19 cellular contexts compared by ENCODE assay signal in genomic region chr3:164452707-164453106, GRCh38.
DNase-seq lines count a peak whose midpoint lies in the region; ATAC-seq and TF ChIP-seq lines count a peak whose summit lies in the region.
"Had no signal": no experiment of that assay in that cellular context is flagged by ENCODE, and none has a peak within 500 bp of the region (broad histone marks: within the 10 kb centered on the region; RNA-seq: fewer than 3 reads in every experiment).

No MANE protein-coding gene starts in this region.

- no peak for ATAC-seq in GM19463 (IDR thresholded peaks at IDR 0.05; ENCODE audit: unreplicated experiment)
- ATAC-seq: K562 had no signal

- no peak overlapping the region for H3K9ac ChIP-seq in GM23248

- H3K36me3 ChIP-seq in ACC112 (ENCODE audit: insufficient read depth, low read length) (no peaks in the 10 kb centered on the region), GM23248 (ENCODE audit: low read depth) (no peaks in the 10 kb centered on the region)

- H3K4me3 ChIP-seq in ACC112 (ENCODE audit: low read depth, low read length) = peak overlapping the region; percentile 47; the same call in 1 of the 2 replicates
- H3K4me3 ChIP-seq in GM23248 = peak overlapping the region; percentile 44
- no peak overlapping the region for H3K4me3 ChIP-seq in choroid plexus epithelial cell (ENCODE audit: low read depth, low read length)
- H3K4me3 ChIP-seq: K562 had no signal

- H3K4me1 ChIP-seq in ACC112 (ENCODE audit: control insufficient read depth, insufficient read depth, low read length, unreplicated experiment) (peaks cover 16% of the 10 kb centered on the region), GM23248 (ENCODE audit: insufficient read depth) (peaks cover 8% of the 10 kb centered on the region; the same call in 1 of the 2 replicates)

- H3K79me2 ChIP-seq in ACC112 (ENCODE audit: control insufficient read depth, insufficient read depth, low read length, unreplicated experiment) (no peaks in the 10 kb centered on the region), GM23248 (ENCODE audit: insufficient read depth) (no peaks in the 10 kb centered on the region)

- DNase-seq in GM23248 (peak; percentile 64), choroid plexus epithelial cell (ENCODE audit: low read depth) (peak; percentile 10), renal cortical epithelial cell (ENCODE audit: low read depth) (peak; percentile 14), GM13977 (ENCODE audit: low spot score) (no peak), NCI-H2029 treated with DMSO at 0.1 percent for 48 hours (lab: John Stamatoyannopoulos, UW) (no peak), KBM-7 (no peak)
- DNase-seq: 8988T; C1 segment of cervical spinal cord; H9; NCI-H1417 treated with DMSO at 0.1 percent for 48 hours; NCI-H1930; NCI-H2171; NCI-H446; NK-92 treated with Interleukin-12 subunit alpha and Interleukin-12 subunit beta, amount 100 ng/mL, for 24 hours; SHP77 treated with DMSO at 0.1 percent for 48 hours had no signal

- peak overlapping the region; percentile 34 for H3K4me2 ChIP-seq in GM23248 (ENCODE audit: unreplicated experiment)

- in situ Hi-C loops in GM23248 (cut with MboI) = no loop called here
- in situ Hi-C loops in GM13977 (cut with MboI; ENCODE audit: low pct_unique_long_range_greater_than_20kb, low sequenced_read_pairs, unreplicated experiment) = no loop called here
- in situ Hi-C loops in KBM-7 (cut with MboI; ENCODE audit: low pct_unique_long_range_greater_than_20kb, low sequenced_read_pairs) = no loop called here

- no peaks in the 10 kb centered on the region for H3K27me3 ChIP-seq in ACC112 (ENCODE audit: insufficient read depth, low read length)
- no peaks in the 10 kb centered on the region for H3K27me3 ChIP-seq in GM23248 (replicated peaks; ENCODE audit: insufficient read depth)

- H4K20me1 ChIP-seq in GM23248 (ENCODE audit: insufficient read depth) = no peaks in the 10 kb centered on the region

- no peaks in the 10 kb centered on the region for H3K9me3 ChIP-seq in GM23248 (ENCODE audit: low read depth)

- no peaks in the 10 kb centered on the region for H3K9me2 ChIP-seq in GM23248 (ENCODE audit: insufficient read depth)

- no peak overlapping the region for H2AFZ ChIP-seq in ACC112 (ENCODE audit: low read length, unreplicated experiment)
- H2AFZ ChIP-seq in GM23248 = no peak overlapping the region

- no peak for TF ChIP-seq CTCF in choroid plexus epithelial cell (conservative IDR thresholded peaks at IDR 0.05; ENCODE audit: low read depth, low read length)
- TF ChIP-seq CTCF in GM13977 (IDR thresholded peaks at IDR 0.05; ENCODE audit: extremely low read depth, insufficient read depth, missing control alignments) = no peak

- H3K27ac ChIP-seq in ACC112 (ENCODE audit: low read depth, low read length) (no peak overlapping the region), GM23248 (peak overlapping the region; percentile 70)
- H3K27ac ChIP-seq: HL-60 had no signal

- 0 out of 2 replicates have a peak, but pooled peaks cover 6% of the 10 kb centered on the region for H3F3A ChIP-seq in GM23248 (ENCODE audit: insufficient read depth)

- WGBS in GM23248 (ENCODE audit: low coverage in 1 of 2, low lambda C conversion rate in 2 of 2, missing lambda C conversion rate in 2 of 2), 2 experiments = 22 to 38% methylated on average over 1 of the region's 1 CpG

Comparison
In these comparisons a context has a peak if more than half of its experiments do, and no peak if none do; other contexts are left out.
1. DNase-seq: peak in GM23248 (single experiment), choroid plexus epithelial cell (single experiment) and renal cortical epithelial cell (single experiment); none in GM13977 (single experiment), NCI-H2029 treated with DMSO at 0.1 percent for 48 hours (single experiment) and KBM-7 (single experiment).